6 cellular contexts compared by ENCODE assay signal in the genomic region with DNA sequence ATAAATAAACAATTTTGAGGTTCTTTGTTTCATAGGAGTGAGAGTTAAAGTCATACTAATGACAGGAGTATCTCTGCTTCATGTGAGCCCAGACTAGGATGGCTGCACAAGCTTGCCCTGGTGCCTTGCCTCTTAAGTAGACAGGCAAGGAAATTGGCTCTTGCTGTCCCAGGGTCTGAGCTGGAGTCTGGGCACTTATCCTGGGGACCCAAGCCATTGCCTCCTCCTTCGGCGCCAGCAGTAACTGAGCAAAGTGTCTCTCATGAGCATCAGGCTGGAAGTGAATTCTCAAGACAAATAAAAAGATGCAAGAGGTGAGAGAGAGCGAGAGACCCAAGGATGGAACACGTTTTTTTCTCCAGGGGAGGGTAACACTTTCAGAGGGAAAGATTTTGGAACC. TPM values are rescaled to one million over a fixed set of nuclear protein-coding genes. Genes with fewer than 3 reads are reported as not detected.
"Had no signal": no experiment of that assay in that cellular context is flagged by ENCODE, and none has a peak within 500 bp of the region (broad histone marks: within the 10 kb centered on the region; RNA-seq: fewer than 3 reads in every experiment).

No MANE protein-coding gene starts in this region.

- H3K9me3 Mint-ChIP-seq: H9 had no signal

- H3K4me3 Mint-ChIP-seq: H9 had no signal

- DNase-seq: GOT3, H9, HCEC 1CT, KBM-7 had no signal

- H3K27ac Mint-ChIP-seq: H9, IgD-negative memory B cell had no signal

RNA-seq across cellular contexts. Expression of a gene that starts 22.6 kb away (rescaled TPM):
- total RNA-seq: HT-29 had no signal
